ENCODE assay signal across 9 cellular contexts in the genomic region with DNA sequence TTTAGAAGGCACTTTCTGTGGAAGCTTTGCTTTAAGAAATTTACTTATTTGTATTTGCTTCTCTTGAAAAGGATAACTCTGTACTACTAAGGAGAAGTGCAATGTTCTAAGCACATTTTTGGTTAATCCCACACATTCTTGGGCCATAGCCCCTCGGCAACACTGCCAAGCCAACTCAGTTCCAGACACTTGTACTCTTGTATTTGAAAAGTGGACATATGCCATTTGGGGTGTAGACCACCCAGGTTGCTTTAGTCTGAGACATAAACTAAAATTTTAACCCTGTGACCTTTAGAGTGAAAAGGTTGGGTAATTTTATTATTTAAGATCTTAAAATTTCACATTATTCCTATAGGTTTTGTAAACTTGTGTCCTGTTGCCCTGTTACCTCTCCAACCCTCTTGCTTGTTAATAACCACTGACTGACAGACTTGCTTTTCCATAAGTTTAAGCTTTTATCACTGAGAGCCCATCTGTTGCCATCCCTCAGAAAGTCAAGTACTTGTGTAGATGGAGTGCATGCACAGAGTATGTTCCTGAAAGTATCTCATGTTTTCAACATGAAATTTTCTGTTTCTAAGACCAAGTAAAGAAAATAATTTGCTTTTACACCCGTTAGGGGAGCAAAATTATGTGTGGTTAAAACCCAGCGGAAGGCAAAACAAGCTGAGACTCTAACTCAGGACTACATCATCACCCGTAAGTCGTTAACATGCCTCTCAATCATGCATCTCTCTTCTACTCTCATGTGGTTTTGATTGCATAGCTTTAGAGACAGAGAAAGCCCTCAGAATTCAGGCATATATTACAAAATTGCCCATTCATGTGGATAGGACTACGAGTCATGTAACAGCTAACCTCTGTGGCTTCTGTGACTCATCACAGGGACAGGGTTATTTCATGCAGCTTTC.
A peak's percentile ranks its signal among the peaks of the same experiment; 100 is the strongest.
DNase-seq lines count a peak whose midpoint lies in the region; ATAC-seq and TF ChIP-seq lines count a peak whose summit lies in the region.
"Had no signal": no experiment of that assay in that cellular context is flagged by ENCODE, and none has a peak within 500 bp of the region (broad histone marks: within the 10 kb centered on the region; RNA-seq: fewer than 3 reads in every experiment).

No MANE protein-coding gene starts in this region.

- no peaks in the 10 kb centered on the region for H3K79me2 ChIP-seq in ACC112 (ENCODE audit: control insufficient read depth, insufficient read depth, low read length, unreplicated experiment)

- H3K27ac ChIP-seq in ACC112 (ENCODE audit: low read depth, low read length) (peak overlapping the region; percentile 84), caudate nucleus (ENCODE audit: low read depth, low read length) (no peak overlapping the region)

- H2AFZ ChIP-seq in ACC112 (ENCODE audit: low read length, unreplicated experiment): no peak overlapping the region

- TF ChIP-seq CTCF in BE2C (IDR thresholded peaks at IDR 0.05; ENCODE audit: low read depth, low read length): no peak

- H3K4me3 ChIP-seq in ACC112 (ENCODE audit: low read depth, low read length): no peak overlapping the region
- H3K4me3 ChIP-seq in BE2C (ENCODE audit: low read depth, low read length): no peak overlapping the region
- H3K4me3 ChIP-seq: heart right ventricle had no signal

- H3K9me3 ChIP-seq in BE2C: no peaks in the 10 kb centered on the region
- H3K9me3 ChIP-seq: heart right ventricle had no signal

- H3K27me3 ChIP-seq in ACC112 (ENCODE audit: insufficient read depth, low read length) (no peaks in the 10 kb centered on the region), BE2C (no peaks in the 10 kb centered on the region)
- H3K27me3 ChIP-seq: heart right ventricle had no signal

- peak; percentile 75 for ATAC-seq in GM18867 (IDR thresholded peaks at IDR 0.05; ENCODE audit: unreplicated experiment)
- ATAC-seq in HG03039 (IDR thresholded peaks at IDR 0.05; ENCODE audit: unreplicated experiment): peak; percentile 64

- DNase-seq in SIG-M5 (lab: John Stamatoyannopoulos, UW) (peak; percentile 83), fibroblast of the conjunctiva (ENCODE audit: low read depth) (peak; percentile 66), caudate nucleus (lab: John Stamatoyannopoulos, UW) (no peak), NCI-H1092 (lab: John Stamatoyannopoulos, UW) (no peak), BE2C (no peak)
- DNase-seq: heart right ventricle had no signal

- H3K36me3 ChIP-seq in ACC112 (ENCODE audit: insufficient read depth, low read length): peaks cover 4% of the 10 kb centered on the region; the same call in 1 of the 2 replicates
- no peaks in the 10 kb centered on the region; the same call in 1 of the 2 replicates for H3K36me3 ChIP-seq in BE2C

- H3K4me1 ChIP-seq in ACC112 (ENCODE audit: control insufficient read depth, insufficient read depth, low read length, unreplicated experiment): peaks cover 55% of the 10 kb centered on the region
- H3K4me1 ChIP-seq in BE2C: peaks cover 43% of the 10 kb centered on the region

Comparison
In these comparisons a context has a peak if more than half of its experiments do, and no peak if none do; other contexts are left out.
1. DNase-seq: peak in SIG-M5 (single experiment) and fibroblast of the conjunctiva (single experiment); none in caudate nucleus (0 of 61), NCI-H1092 (single experiment) and BE2C (single experiment).